19 cellular contexts compared by ENCODE assay signal in genomic region chr17:17398928-17399926, GRCh38.
A peak's percentile ranks its signal among the peaks of the same experiment; 100 is the strongest.
DNase-seq lines count a peak whose midpoint lies in the region; ATAC-seq and TF ChIP-seq lines count a peak whose summit lies in the region.
"Had no signal": no experiment of that assay in that cellular context is flagged by ENCODE, and none has a peak within 500 bp of the region (broad histone marks: within the 10 kb centered on the region; RNA-seq: fewer than 3 reads in every experiment).

No MANE protein-coding gene starts in this region.

- no peaks in the 10 kb centered on the region for H3K27me3 Mint-ChIP-seq in T-cell
- H3K27me3 Mint-ChIP-seq: activated B cell treated with CpG ODN at 0.5 μM for 24 hours; CD4-positive, alpha-beta T cell had no signal

- peak overlapping the region; percentile 81 for H3K27ac Mint-ChIP-seq in stimulated activated effector memory CD8-positive, alpha-beta T cell treated with anti-CD3 and anti-CD28 coated beads, Interleukin-12 subunit alpha, Interleukin-12 subunit beta, amount 100 ng/mL, for 72 hours
- H3K27ac Mint-ChIP-seq in T-cell, result no peak overlapping the region
- H3K27ac Mint-ChIP-seq: activated B cell treated with CpG ODN at 0.5 μM for 24 hours; activated CD8-positive, alpha-beta memory T cell treated with anti-CD3 and anti-CD28 coated beads, Interleukin-2, amount 10 ng/mL, durations not matched to agents 7 days and 5 days; CD4-positive, alpha-beta T cell had no signal

- intact Hi-C loops in right cardiac atrium (cut with DNase I), result no loop called here

- 74% methylated on average over 12 of the region's 15 CpGs for WGBS in SK-N-SH (ENCODE audit: low lambda C conversion rate)
- 83% methylated on average over 15 of the region's 15 CpGs for WGBS in right cardiac atrium

- H3K9me2 ChIP-seq in SK-N-SH, result no peaks in the 10 kb centered on the region

- no peak for TF ChIP-seq POLR2A in Peyer's patch (IDR thresholded peaks at IDR 0.05)

- H3K9ac ChIP-seq in BLaER1 treated with 17β-estradiol and CSF1 and Interleukin-3, amounts not matched to agents 10 nM and 100 nM, result peak overlapping the region in 8 of 11 experiments; percentile 6 to 43 (median 24); a peak in 7 of 22 replicates
- no peak overlapping the region for H3K9ac ChIP-seq in SK-N-SH

- peak; percentile 55 to 59 for ATAC-seq in right cardiac atrium
- no peak for ATAC-seq in stimulated activated effector memory CD8-positive, alpha-beta T cell treated with anti-CD3 and anti-CD28 coated beads, Interleukin-12 subunit alpha, Interleukin-12 subunit beta, amount 100 ng/mL, for 72 hours
- no peak for ATAC-seq in T-cell (replicated peaks in 1 of 4)
- ATAC-seq in HG03469 (IDR thresholded peaks at IDR 0.05; ENCODE audit: unreplicated experiment), result no peak
- ATAC-seq: activated CD8-positive, alpha-beta memory T cell treated with anti-CD3 and anti-CD28 coated beads, Interleukin-2, amount 10 ng/mL, durations not matched to agents 7 days and 5 days; GM12878; stimulated activated naive CD8-positive, alpha-beta T cell treated with anti-CD3 and anti-CD28 coated beads, Interleukin-15, amount 100 ng/mL, for 72 hours had no signal

- peak overlapping the region; percentile 57; the same call in 1 of the 2 replicates for H2AFZ ChIP-seq in SK-N-SH (ENCODE audit: low read depth)
- H2AFZ ChIP-seq: PC-9 had no signal

- peaks cover 52% of the 10 kb centered on the region for H3K4me1 Mint-ChIP-seq in stimulated activated effector memory CD8-positive, alpha-beta T cell treated with anti-CD3 and anti-CD28 coated beads, Interleukin-12 subunit alpha, Interleukin-12 subunit beta, amount 100 ng/mL, for 72 hours
- peaks cover 41 to 51% (median 49%) of the 10 kb centered on the region in 3 donors for H3K4me1 Mint-ChIP-seq in T-cell

- H3K9me3 Mint-ChIP-seq in stimulated activated effector memory CD8-positive, alpha-beta T cell treated with anti-CD3 and anti-CD28 coated beads, Interleukin-12 subunit alpha, Interleukin-12 subunit beta, amount 100 ng/mL, for 72 hours, result no peaks in the 10 kb centered on the region
- H3K9me3 Mint-ChIP-seq in T-cell, result no peaks in the 10 kb centered on the region
- H3K9me3 Mint-ChIP-seq: activated B cell treated with CpG ODN at 0.5 μM for 24 hours; CD4-positive, alpha-beta T cell had no signal

- no peak for TF ChIP-seq RAD21 in SK-N-SH (IDR thresholded peaks at IDR 0.05; ENCODE audit: low read length)

- no peak overlapping the region for H3K4me3 ChIP-seq in BLaER1 treated with 17β-estradiol and CSF1 and Interleukin-3, amounts not matched to agents 10 nM and 100 nM
- H3K4me3 ChIP-seq in SK-N-SH (ENCODE audit: low read depth in 2 of 2, low read length in 1 of 2) (no peak overlapping the region), right cardiac atrium (ENCODE audit: low read length) (no peak overlapping the region), Peyer's patch (no peak overlapping the region)
- H3K4me3 ChIP-seq: GM12878, PC-9, sigmoid colon had no signal

- TF ChIP-seq EP300 in SK-N-SH (IDR thresholded peaks at IDR 0.05; ENCODE audit: borderline replicate concordance in 1 of 2, low read depth in 1 of 2, low read length in 1 of 2), result no peak

- H3K79me2 ChIP-seq in SK-N-SH (ENCODE audit: insufficient read depth), result no peaks in the 10 kb centered on the region

- H3F3A ChIP-seq in SK-N-SH (replicated peaks; ENCODE audit: insufficient read depth), result no peaks in the 10 kb centered on the region

- CTCF ChIA-PET in SK-N-SH (lab: Yijun Ruan, JAX) (interaction anchor here (0.6 to 1.7 kb wide), 3 partner anchors 11 to 44 kb away, joined by 3 to 6 read pairs (median 3); no protein-coding TSS in a partner anchor), T-cell (lab: Charles Lee) (no interaction called here)

- DNase-seq in SK-N-SH (peak; percentile 72), right cardiac atrium (peak in 1 of 3 donors; percentile 76), T-cell (no peak), Peyer's patch (no peak)
- DNase-seq in stimulated activated effector memory CD8-positive, alpha-beta T cell treated with anti-CD3 and anti-CD28 coated beads, Interleukin-12 subunit alpha, Interleukin-12 subunit beta, amount 100 ng/mL, for 72 hours (ENCODE audit: low spot score in 2 of 2), result no peak
- DNase-seq in stimulated activated CD4-positive, alpha-beta T cell treated with anti-CD3 and anti-CD28 coated beads, Interleukin-2, amount 100 ng/mL, for 24 hours, result no peak
- DNase-seq: activated B cell treated with CpG ODN at 0.5 μM for 24 hours; activated CD8-positive, alpha-beta memory T cell treated with anti-CD3 and anti-CD28 coated beads, Interleukin-2, amount 10 ng/mL, durations not matched to agents 7 days and 5 days; activated naive CD4-positive, alpha-beta T cell treated with Interleukin-2 at 50 U/mL for 16 hours; CD4-positive, alpha-beta T cell; effector memory CD4-positive, alpha-beta T cell; EL; NCI-H510A; PC-9; sigmoid colon; stimulated activated naive CD8-positive, alpha-beta T cell treated with anti-CD3 and anti-CD28 coated beads, Interleukin-15, amount 100 ng/mL, for 72 hours had no signal

- peaks cover 49 to 85% (median 81%) of the 10 kb centered on the region in 10 experiments for H3K4me1 ChIP-seq in BLaER1 treated with 17β-estradiol and CSF1 and Interleukin-3, amounts not matched to agents 10 nM and 100 nM
- peaks cover 0 to 35% of the 10 kb centered on the region in 2 experiments; a peak in 2 of 4 replicates for H3K4me1 ChIP-seq in SK-N-SH (ENCODE audit: control insufficient read depth in 1 of 2, insufficient read depth in 2 of 2, low read depth in 1 of 2, low read length in 1 of 2)
- H3K4me1 ChIP-seq in right cardiac atrium (ENCODE audit: control insufficient read depth, insufficient read depth, low read length), result peaks cover 3% of the 10 kb centered on the region
- H3K4me1 ChIP-seq in Peyer's patch, result peaks cover 0 to 14% (median 10%) of the 10 kb centered on the region in 4 donors
- H3K4me1 ChIP-seq: sigmoid colon had no signal

- H3K36me3 ChIP-seq in BLaER1 treated with 17β-estradiol and CSF1 and Interleukin-3, amounts not matched to agents 10 nM and 100 nM, result 0 out of 22 replicates have a peak, but pooled peaks cover 0 to 5% (median 0%) of the 10 kb centered on the region in 11 experiments
- no peaks in the 10 kb centered on the region for H3K36me3 ChIP-seq in SK-N-SH (replicated peaks in 1 of 2; ENCODE audit: control insufficient read depth in 1 of 2, insufficient read depth in 2 of 2, low read length in 1 of 2)
- no peaks in the 10 kb centered on the region for H3K36me3 ChIP-seq in Peyer's patch
- H3K36me3 ChIP-seq: sigmoid colon had no signal

- POLR2A ChIA-PET in SK-N-SH (lab: Yijun Ruan, JAX), result no interaction called here
- POLR2A ChIA-PET in T-cell (lab: Charles Lee), result no interaction called here

- H3K36me3 Mint-ChIP-seq in stimulated activated effector memory CD8-positive, alpha-beta T cell treated with anti-CD3 and anti-CD28 coated beads, Interleukin-12 subunit alpha, Interleukin-12 subunit beta, amount 100 ng/mL, for 72 hours, result no peaks in the 10 kb centered on the region
- H3K36me3 Mint-ChIP-seq in T-cell, result no peaks in the 10 kb centered on the region
- H3K36me3 Mint-ChIP-seq: activated CD8-positive, alpha-beta memory T cell treated with anti-CD3 and anti-CD28 coated beads, Interleukin-2, amount 10 ng/mL, durations not matched to agents 7 days and 5 days had no signal

- 0 out of 22 replicates have a peak, but pooled peaks cover 0 to 4% (median 0%) of the 10 kb centered on the region in 11 experiments for H3K27me3 ChIP-seq in BLaER1 treated with 17β-estradiol and CSF1 and Interleukin-3, amounts not matched to agents 10 nM and 100 nM
- H3K27me3 ChIP-seq in SK-N-SH (ENCODE audit: insufficient read depth) (no peaks in the 10 kb centered on the region), right cardiac atrium (ENCODE audit: control insufficient read depth, insufficient read depth) (no peaks in the 10 kb centered on the region), Peyer's patch (no peaks in the 10 kb centered on the region)

- TF ChIP-seq CTCF in SK-N-SH (IDR thresholded peaks at IDR 0.05), result no peak
- TF ChIP-seq CTCF in Peyer's patch (IDR thresholded peaks at IDR 0.05), result no peak

- H3K4me2 ChIP-seq in BLaER1 treated with 17β-estradiol and CSF1 and Interleukin-3, amounts not matched to agents 10 nM and 100 nM, result peak overlapping the region; percentile 60 to 98 (median 71); a peak in 21 of 22 replicates
- H3K4me2 ChIP-seq in SK-N-SH, result no peak overlapping the region
- H3K4me2 ChIP-seq: PC-9 had no signal

- H3K4me3 Mint-ChIP-seq in stimulated activated effector memory CD8-positive, alpha-beta T cell treated with anti-CD3 and anti-CD28 coated beads, Interleukin-12 subunit alpha, Interleukin-12 subunit beta, amount 100 ng/mL, for 72 hours, result no peak overlapping the region
- no peak overlapping the region for H3K4me3 Mint-ChIP-seq in T-cell
- H3K4me3 Mint-ChIP-seq: activated B cell treated with CpG ODN at 0.5 μM for 24 hours; activated CD8-positive, alpha-beta memory T cell treated with anti-CD3 and anti-CD28 coated beads, Interleukin-2, amount 10 ng/mL, durations not matched to agents 7 days and 5 days; CD4-positive, alpha-beta T cell; stimulated activated naive CD8-positive, alpha-beta T cell treated with anti-CD3 and anti-CD28 coated beads, Interleukin-15, amount 100 ng/mL, for 72 hours had no signal

- H4K20me1 ChIP-seq in BLaER1 treated with 17β-estradiol and CSF1 and Interleukin-3, amounts not matched to agents 10 nM and 100 nM, result no peaks in the 10 kb centered on the region
- no peaks in the 10 kb centered on the region for H4K20me1 ChIP-seq in SK-N-SH (ENCODE audit: insufficient read depth)

- H3K9me3 ChIP-seq in BLaER1 treated with 17β-estradiol and CSF1 and Interleukin-3, amounts not matched to agents 10 nM and 100 nM (replicated peaks in 1 of 11), result peaks cover 11 to 21% (median 19%) of the 10 kb centered on the region in 11 experiments
- H3K9me3 ChIP-seq in SK-N-SH (no peaks in the 10 kb centered on the region), right cardiac atrium (ENCODE audit: control insufficient read depth, low read length) (no peaks in the 10 kb centered on the region), Peyer's patch (no peaks in the 10 kb centered on the region)
- H3K9me3 ChIP-seq: sigmoid colon had no signal

- H3K27ac ChIP-seq in BLaER1 treated with 17β-estradiol and CSF1 and Interleukin-3, amounts not matched to agents 10 nM and 100 nM, result peak overlapping the region in 9 of 11 experiments; percentile 1 to 89 (median 43); a peak in 14 of 22 replicates
- peak overlapping the region in 1 of 2 experiments; percentile 64; a peak in 2 of 4 replicates for H3K27ac ChIP-seq in SK-N-SH (ENCODE audit: low read depth in 2 of 2, low read length in 1 of 2)
- H3K27ac ChIP-seq in right cardiac atrium (ENCODE audit: low read length), result peak overlapping the region; percentile 33
- H3K27ac ChIP-seq in Peyer's patch, result peak overlapping the region in 1 of 4 donors; percentile 26
- H3K27ac ChIP-seq: PC-9 had no signal

TF ChIP-seq in SK-N-SH, 30 proteins besides CTCF, POLR2A, EP300 and RAD21 (continues in another document):
- no peak for TF ChIP-seq RFX5 (IDR thresholded peaks at IDR 0.05; ENCODE audit: low read length)

Comparison
In these comparisons a context has a peak if more than half of its experiments do, and no peak if none do; other contexts are left out.
1. ATAC-seq: peak in right cardiac atrium (2 of 2); none in stimulated activated effector memory CD8-positive, alpha-beta T cell treated with anti-CD3 and anti-CD28 coated beads, Interleukin-12 subunit alpha, Interleukin-12 subunit beta, amount 100 ng/mL, for 72 hours (single experiment), T-cell (0 of 4) and HG03469 (single experiment).